Comparison of ENCODE assay signal across 22 cellular contexts in the genomic region with DNA sequence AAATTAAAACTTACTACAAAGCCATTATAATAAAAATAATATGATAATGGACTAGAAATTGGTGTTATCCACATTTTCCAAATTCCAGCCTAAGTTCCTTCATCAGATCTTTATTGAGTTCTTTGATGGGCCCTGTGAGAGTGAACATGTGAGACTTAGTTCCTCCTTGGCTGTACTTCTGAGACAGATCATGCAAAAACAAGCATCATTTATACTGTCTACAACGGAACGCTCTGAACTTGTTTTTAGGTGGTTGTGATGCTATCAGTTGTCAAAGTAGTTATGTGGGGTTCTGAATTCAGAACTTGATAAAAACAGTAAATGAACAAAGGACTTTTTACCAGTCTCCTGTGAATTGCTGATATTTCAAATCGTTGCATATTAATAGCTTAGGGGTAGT.
"Had no signal": no experiment of that assay in that cellular context is flagged by ENCODE, and none has a peak within 500 bp of the region (broad histone marks: within the 10 kb centered on the region; RNA-seq: fewer than 3 reads in every experiment).

No MANE protein-coding gene starts in this region.

- H3K4me1 Mint-ChIP-seq: activated naive CD4-positive, alpha-beta T cell treated with anti-CD3 and anti-CD28 coated beads, Interleukin-2, amount 10 ng/mL, durations not matched to agents 7 days and 5 days; immature natural killer cell had no signal

- H3K4me3 Mint-ChIP-seq: activated CD4-positive, alpha-beta T cell treated with anti-CD3 and anti-CD28 coated beads, Interleukin-2, amount 10 ng/mL, durations not matched to agents 7 days and 5 days; activated naive CD4-positive, alpha-beta T cell treated with anti-CD3 and anti-CD28 coated beads, Interleukin-2, amount 10 ng/mL, durations not matched to agents 7 days and 5 days; immature natural killer cell; naive thymus-derived CD4-positive, alpha-beta T cell; neural progenitor cell; type B pancreatic cell had no signal

- H3K9me3 Mint-ChIP-seq: activated CD4-positive, alpha-beta T cell treated with anti-CD3 and anti-CD28 coated beads, Interleukin-2, amount 10 ng/mL, durations not matched to agents 7 days and 5 days; activated naive CD4-positive, alpha-beta T cell treated with anti-CD3 and anti-CD28 coated beads, Interleukin-2, amount 10 ng/mL, durations not matched to agents 7 days and 5 days; immature natural killer cell; neural progenitor cell had no signal

- H3K27me3 Mint-ChIP-seq: activated CD4-positive, alpha-beta T cell treated with anti-CD3 and anti-CD28 coated beads, Interleukin-2, amount 10 ng/mL, durations not matched to agents 7 days and 5 days; activated naive CD4-positive, alpha-beta T cell treated with anti-CD3 and anti-CD28 coated beads, Interleukin-2, amount 10 ng/mL, durations not matched to agents 7 days and 5 days; progenitor cell of endocrine pancreas; type B pancreatic cell had no signal

- H3K27me3 ChIP-seq: gastroesophageal sphincter, neural progenitor cell, stomach, testis had no signal

- H3K9ac ChIP-seq: neural progenitor cell had no signal

- DNase-seq: activated CD4-positive, alpha-beta T cell treated with anti-CD3 and anti-CD28 coated beads, Interleukin-2, amount 10 ng/mL, durations not matched to agents 7 days and 5 days; activated CD8-positive, alpha-beta memory T cell treated with anti-CD3 and anti-CD28 coated beads, Interleukin-2, amount 50 U/mL, for 48 hours; activated effector memory CD4-positive, alpha-beta T cell treated with Interleukin-2 at 50 U/mL for 16 hours; activated naive CD4-positive, alpha-beta T cell treated with anti-CD3 and anti-CD28 coated beads, Interleukin-2, amount 10 ng/mL, durations not matched to agents 7 days and 5 days; activated T-cell treated with anti-CD3 and anti-CD28 coated beads, Interleukin-2, amount 50 U/mL, for 48 hours; aorta; immature natural killer cell; kidney glomerular epithelial cell; left ventricle myocardium inferior; mucosa of descending colon; naive thymus-derived CD4-positive, alpha-beta T cell; stomach; T-helper 9 cell; testis had no signal

- H3K4me3 ChIP-seq: breast epithelium, coronary artery, gastroesophageal sphincter, left ventricle myocardium inferior, mucosa of descending colon, neural progenitor cell, stomach, testis had no signal

- H3K27ac ChIP-seq: breast epithelium, coronary artery, gastroesophageal sphincter, left ventricle myocardium inferior, neural progenitor cell, stomach, testis had no signal

- H3K36me3 Mint-ChIP-seq: activated naive CD4-positive, alpha-beta T cell treated with anti-CD3 and anti-CD28 coated beads, Interleukin-2, amount 10 ng/mL, durations not matched to agents 7 days and 5 days; immature natural killer cell; naive thymus-derived CD4-positive, alpha-beta T cell; neural progenitor cell; type B pancreatic cell had no signal

- H3K4me1 ChIP-seq: breast epithelium, testis had no signal

- H3K36me3 ChIP-seq: breast epithelium, gastroesophageal sphincter, left ventricle myocardium inferior, neural progenitor cell, stomach had no signal

- H3K9me3 ChIP-seq: breast epithelium, gastroesophageal sphincter, left ventricle myocardium inferior, mucosa of descending colon, stomach, testis had no signal

- H3K4me2 ChIP-seq: neural progenitor cell had no signal

- H3K27ac Mint-ChIP-seq: activated CD4-positive, alpha-beta T cell treated with anti-CD3 and anti-CD28 coated beads, Interleukin-2, amount 10 ng/mL, durations not matched to agents 7 days and 5 days; activated naive CD4-positive, alpha-beta T cell treated with anti-CD3 and anti-CD28 coated beads, Interleukin-2, amount 10 ng/mL, durations not matched to agents 7 days and 5 days; immature natural killer cell; naive thymus-derived CD4-positive, alpha-beta T cell; neural progenitor cell; progenitor cell of endocrine pancreas; type B pancreatic cell had no signal

- ATAC-seq: activated CD4-positive, CD25-positive, alpha-beta regulatory T cell treated with anti-CD3 and anti-CD28 coated beads, Interleukin-2, amount 50 U/mL, for 24 hours; esophagus mucosa; gastroesophageal sphincter; mucosa of descending colon; naive thymus-derived CD4-positive, alpha-beta T cell had no signal

- H2AFZ ChIP-seq: neural progenitor cell had no signal
